ENCODE assay signal across 8 cellular contexts in genomic region chr19:511101-511841, GRCh38. TPM values are rescaled to one million over a fixed set of nuclear protein-coding genes. Genes with fewer than 3 reads are reported as not detected.
A peak's percentile ranks its signal among the peaks of the same experiment; 100 is the strongest.
DNase-seq lines count a peak whose midpoint lies in the region; ATAC-seq lines count a peak whose summit lies in the region.

No MANE protein-coding gene starts in this region.

- intact Hi-C loops in left cardiac atrium (cut with DNase I) = no loop called here

- ATAC-seq in left cardiac atrium (no peak), HG03469 (IDR thresholded peaks at IDR 0.05; ENCODE audit: unreplicated experiment) (no peak)

- peak; percentile 99 for DNase-seq in Jurkat, Clone E6-1 (ENCODE audit: low read depth, low spot score)
- DNase-seq in RPMI8226 (peak; percentile 94), activated gamma-delta T cell (lab: John Stamatoyannopoulos, UW) (peak; percentile 80), left cardiac atrium (peak; percentile 72), cerebellar nuclear complex (lab: John Stamatoyannopoulos, UW) (no peak), OCI-M2 (lab: John Stamatoyannopoulos, UW; ENCODE audit: unreplicated experiment) (no peak)
- DNase-seq in stimulated activated CD4-positive, alpha-beta T cell treated with anti-CD3 and anti-CD28 coated beads, Interleukin-1b, Interleukin-23, amount 100 ng/mL, for 24 hours (ENCODE audit: low read depth in 4 of 4, low spot score in 1 of 4) = peak; percentile 30 to 75 (median 50)

- H3K4me3 ChIP-seq in Jurkat, Clone E6-1 (ENCODE audit: low read length) = peak overlapping the region; percentile 50

RNA-seq across cellular contexts. Expression of gene TPGS1, which starts 4.0 kb away (rescaled TPM):
- polyA plus RNA-seq in Jurkat, Clone E6-1 (2012; ENCODE audit: insufficient read depth, insufficient read length) = 4.8 TPM
- 10 to 100 TPM; 12.1 to 14.9 TPM for total RNA-seq in left cardiac atrium

RNA-seq across cellular contexts. Expression of gene MADCAM1, which starts 15.0 kb away (rescaled TPM):
- not detected for polyA plus RNA-seq in Jurkat, Clone E6-1 (2012; ENCODE audit: insufficient read depth, insufficient read length)
- under 1 TPM; 0.24 to 0.41 TPM for total RNA-seq in left cardiac atrium

RNA-seq across cellular contexts. Expression of gene CDC34, which starts 20.3 kb away (rescaled TPM):
- 61.4 TPM for polyA plus RNA-seq in Jurkat, Clone E6-1 (2012; ENCODE audit: insufficient read depth, insufficient read length)
- total RNA-seq in left cardiac atrium = 10 to 100 TPM; 63.9 to 71.0 TPM

RNA-seq across cellular contexts. Expression of gene GZMM, which starts 32.6 kb away (rescaled TPM):
- not detected for polyA plus RNA-seq in Jurkat, Clone E6-1 (2012; ENCODE audit: insufficient read depth, insufficient read length)
- 1 to 10 TPM in 1 of 2 donors, under 1 TPM in 1; 0.81 to 1.1 TPM for total RNA-seq in left cardiac atrium

RNA-seq across cellular contexts. Expression of gene SHC2, which starts 50.4 kb away (rescaled TPM):
- not detected for polyA plus RNA-seq in Jurkat, Clone E6-1 (2012; ENCODE audit: insufficient read depth, insufficient read length)
- 10 to 100 TPM; 10.7 to 19.4 TPM for total RNA-seq in left cardiac atrium

Comparison
In these comparisons a context has a peak if more than half of its experiments do, and no peak if none do; other contexts are left out.
1. DNase-seq: peak in Jurkat, Clone E6-1 (single experiment), RPMI8226 (single experiment), activated gamma-delta T cell (single experiment), left cardiac atrium (single experiment) and stimulated activated CD4-positive, alpha-beta T cell treated with anti-CD3 and anti-CD28 coated beads, Interleukin-1b, Interleukin-23, amount 100 ng/mL, for 24 hours (4 of 4); none in cerebellar nuclear complex (0 of 2) and OCI-M2 (single experiment).